Comparison of ENCODE assay signal across 9 cellular contexts in genomic region chr1:46203738-46204405, GRCh38. TPM values are rescaled to one million over a fixed set of nuclear protein-coding genes. Genes with fewer than 3 reads are reported as not detected.
DNase-seq lines count a peak whose midpoint lies in the region; ATAC-seq, FAIRE-seq and TF ChIP-seq lines count a peak whose summit lies in the region.
"Had no signal": no experiment of that assay in that cellular context is flagged by ENCODE, and none has a peak within 500 bp of the region (broad histone marks: within the 10 kb centered on the region; RNA-seq: fewer than 3 reads in every experiment).

No MANE protein-coding gene starts in this region.

- no peak for DNase-seq in activated T-cell treated with anti-CD3 and anti-CD28 coated beads, Interleukin-2, amount 50 U/mL, for 4 hours
- no peak for DNase-seq in activated T-cell treated with anti-CD3 and anti-CD28 coated beads, Interleukin-2, amount 50 U/mL, for 48 hours
- DNase-seq in coronary artery (ENCODE audit: low spot score), result no peak
- no peak for DNase-seq in upper lobe of left lung
- no peak for DNase-seq in NCI-H510A treated with DMSO at 0.1 percent for 48 hours (lab: John Stamatoyannopoulos, UW)
- DNase-seq in HTR-8/SVneo (ENCODE audit: insufficient read length, low spot score), result no peak

- no peaks in the 10 kb centered on the region for H3K9me3 Mint-ChIP-seq in activated T-cell treated with anti-CD3 and anti-CD28 coated beads, Interleukin-2, amount 50 U/mL, for 4 hours

- TF ChIP-seq EP300 in upper lobe of left lung (IDR thresholded peaks at IDR 0.05), result no peak

- peak overlapping the region; percentile 93 for H3K4me3 ChIP-seq in coronary artery
- H3K4me3 ChIP-seq in mesodermal cell (ENCODE audit: extremely low read depth, insufficient read depth, low read length, poor library complexity, severe bottlenecking), result peak overlapping the region; percentile 80
- H3K4me3 ChIP-seq in upper lobe of left lung, result peak overlapping the region; percentile 52 to 68 (median 66)

- H3K36me3 ChIP-seq in mesodermal cell (ENCODE audit: control insufficient read depth, insufficient read depth, low read length) (peaks cover 3% of the 10 kb centered on the region), upper lobe of left lung (no peaks in the 10 kb centered on the region)

- H3K9me3 ChIP-seq in mesodermal cell (ENCODE audit: control insufficient read depth, low read length) (no peaks in the 10 kb centered on the region), upper lobe of left lung (no peaks in the 10 kb centered on the region)

- no peak for TF ChIP-seq POLR2A in upper lobe of left lung (IDR thresholded peaks at IDR 0.05)

- peaks cover 9% of the 10 kb centered on the region for H3K4me1 Mint-ChIP-seq in activated T-cell treated with anti-CD3 and anti-CD28 coated beads, Interleukin-2, amount 50 U/mL, for 4 hours (ENCODE audit: low read depth)

- H3K36me3 Mint-ChIP-seq in activated T-cell treated with anti-CD3 and anti-CD28 coated beads, Interleukin-2, amount 50 U/mL, for 4 hours (ENCODE audit: insufficient read depth), result no peaks in the 10 kb centered on the region

- TF ChIP-seq CTCF in coronary artery (IDR thresholded peaks at IDR 0.05), result no peak
- no peak for TF ChIP-seq CTCF in upper lobe of left lung (IDR thresholded peaks at IDR 0.05)

- no peak for FAIRE-seq in HTR-8/SVneo (lab: Jason Lieb, UNC)
- FAIRE-seq: G401.6 had no signal

- ATAC-seq in activated T-cell treated with anti-CD3 and anti-CD28 coated beads, Interleukin-2, amount 50 U/mL, for 4 hours, result no peak
- no peak for ATAC-seq in upper lobe of left lung (ENCODE audit: low FRiP score in 2 of 2)
- ATAC-seq in GM18909 (IDR thresholded peaks at IDR 0.05; ENCODE audit: poor library complexity, unreplicated experiment), result no peak

- 7 to 12% methylated on average over 7 of the region's 14 CpGs for WGBS in mesodermal cell (ENCODE audit: insufficient coverage in 2 of 2), 2 experiments
- 34 to 49% methylated on average over 14 of the region's 14 CpGs for WGBS in upper lobe of left lung, 2 donors

- H3K4me3 Mint-ChIP-seq in activated T-cell treated with anti-CD3 and anti-CD28 coated beads, Interleukin-2, amount 50 U/mL, for 4 hours, result peak overlapping the region; percentile 31

- H3K27ac ChIP-seq in coronary artery (peak overlapping the region; percentile 87 to 94), mesodermal cell (ENCODE audit: low read depth, low read length, severe bottlenecking) (no peak overlapping the region), upper lobe of left lung (peak overlapping the region; percentile 21 to 76 (median 70))

- no peaks in the 10 kb centered on the region for H3K27me3 Mint-ChIP-seq in activated T-cell treated with anti-CD3 and anti-CD28 coated beads, Interleukin-2, amount 50 U/mL, for 4 hours (ENCODE audit: low read depth)

- peaks cover 12% of the 10 kb centered on the region for H3K4me1 ChIP-seq in mesodermal cell (ENCODE audit: control insufficient read depth, insufficient read depth, low read length, poor library complexity, severe bottlenecking)
- H3K4me1 ChIP-seq in upper lobe of left lung, result peaks cover 23 to 35% (median 28%) of the 10 kb centered on the region in 4 donors

- no peaks in the 10 kb centered on the region for H3K27me3 ChIP-seq in upper lobe of left lung

RNA-seq across cellular contexts. Expression of gene LURAP1, which starts 0.7 kb away (rescaled TPM):
- not detected for total RNA-seq in activated T-cell treated with anti-CD3 and anti-CD28 coated beads, Interleukin-2, amount 50 U/mL, for 4 hours
- 1.8 TPM for polyA plus RNA-seq in mesodermal cell (2013, experiment 1 of 2)
- polyA plus RNA-seq in mesodermal cell (2013, experiment 2 of 2), result 1.5 TPM
- 1 to 10 TPM in 5 of 6 donors, under 1 TPM in 1; 0.61 to 5.2 (median 2.8) TPM for total RNA-seq in upper lobe of left lung

RNA-seq across cellular contexts. Expression of gene POMGNT1, which starts 5.6 kb away (rescaled TPM):
- total RNA-seq in activated T-cell treated with anti-CD3 and anti-CD28 coated beads, Interleukin-2, amount 50 U/mL, for 4 hours, result 10 to 100 TPM; 60.5 to 73.5 (median 73.0) TPM
- polyA plus RNA-seq in mesodermal cell (2013, experiment 1 of 2), result 83.2 TPM
- polyA plus RNA-seq in mesodermal cell (2013, experiment 2 of 2), result 65.8 TPM
- total RNA-seq in upper lobe of left lung, result 10 to 100 TPM; 37.7 to 66.7 (median 47.5) TPM

RNA-seq across cellular contexts. Expression of gene P3R3URF, which starts 27.6 kb away (rescaled TPM):
- total RNA-seq in activated T-cell treated with anti-CD3 and anti-CD28 coated beads, Interleukin-2, amount 50 U/mL, for 4 hours, result not detected
- not detected for polyA plus RNA-seq in mesodermal cell (2013, experiment 1 of 2)
- not detected for polyA plus RNA-seq in mesodermal cell (2013, experiment 2 of 2)
- not detected for total RNA-seq in upper lobe of left lung

RNA-seq across cellular contexts. Expression of gene TSPAN1, which starts 29.0 kb away (rescaled TPM):
- under 1 TPM; 0.23 to 0.37 (median 0.24) TPM for total RNA-seq in activated T-cell treated with anti-CD3 and anti-CD28 coated beads, Interleukin-2, amount 50 U/mL, for 4 hours
- polyA plus RNA-seq in mesodermal cell (2013, experiment 1 of 2), result 0.52 TPM
- polyA plus RNA-seq in mesodermal cell (2013, experiment 2 of 2), result 0.51 TPM
- 100 to 1,000 TPM in 1 of 6 donors, 10 to 100 TPM in 5; 12.2 to 109 (median 31.2) TPM for total RNA-seq in upper lobe of left lung

RNA-seq across cellular contexts. Expression of gene RAD54L, which starts 43.7 kb away (rescaled TPM):
- total RNA-seq in activated T-cell treated with anti-CD3 and anti-CD28 coated beads, Interleukin-2, amount 50 U/mL, for 4 hours, result 10 to 100 TPM; 24.5 to 32.8 (median 28.6) TPM
- polyA plus RNA-seq in mesodermal cell (2013, experiment 1 of 2), result 16.1 TPM
- 16.5 TPM for polyA plus RNA-seq in mesodermal cell (2013, experiment 2 of 2)
- total RNA-seq in upper lobe of left lung, result 1 to 10 TPM in 3 of 6 donors, under 1 TPM in 1, not detected in 2; 0.78 to 2.4 (median 1.6) TPM
